2 cellular contexts compared by ENCODE assay signal in genomic region chr2:37457401-37457901, GRCh38.
TF ChIP-seq lines count a peak whose summit lies in the region.

No MANE protein-coding gene starts in this region.

TF ChIP-seq in IMR-90, 13 proteins besides CTCF, POLR2A, EP300 and RAD21 (continued from another document):
- 0 out of 2 replicates have a peak, but pooled peaks have one; percentile 44 for TF ChIP-seq NFE2L2 (IDR thresholded peaks at IDR 0.05; ENCODE audit: low read depth, low read length)
- TF ChIP-seq RCOR1 (IDR thresholded peaks at IDR 0.05; ENCODE audit: insufficient replicate concordance, low read length), result no peak
- no peak for TF ChIP-seq USF2 (IDR thresholded peaks at IDR 0.05; ENCODE audit: low read depth, low read length)
- peak; percentile 47 for TF ChIP-seq MAFK (IDR thresholded peaks at IDR 0.05; ENCODE audit: low read depth, low read length)
- TF ChIP-seq MXI1 (IDR thresholded peaks at IDR 0.05; ENCODE audit: borderline replicate concordance, low read depth, low read length), result no peak
- no peak for TF ChIP-seq MAZ (IDR thresholded peaks at IDR 0.05; ENCODE audit: borderline replicate concordance, low read depth, low read length)
- 0 out of 2 replicates have a peak, but pooled peaks have one; percentile 30 for TF ChIP-seq FOS (IDR thresholded peaks at IDR 0.05; ENCODE audit: low read depth, low read length)
- no peak for TF ChIP-seq RFX5 (IDR thresholded peaks at IDR 0.05; ENCODE audit: low read depth, low read length)
TF ChIP-seq in IMR-90: peak in this region for 3.

TF ChIP-seq in K562, 482 proteins besides CTCF, POLR2A, EP300 and RAD21 (continued from another document):
- no peak for TF ChIP-seq ILK (tag; IDR thresholded peaks at IDR 0.05; ENCODE audit: borderline replicate concordance, low read depth)
- TF ChIP-seq FOSL1 (tag; conservative IDR thresholded peaks at IDR 0.05), result 0 out of 2 replicates have a peak, but pooled peaks have one; percentile 27
- TF ChIP-seq TFE3 (CRISPR knock-in tag; IDR thresholded peaks at IDR 0.05), result no peak
